In genomic region chr12:19528750-19529149, GRCh38 we compare ENCODE assay signal across 21 cellular contexts.
A peak's percentile ranks its signal among the peaks of the same experiment; 100 is the strongest.
DNase-seq lines count a peak whose midpoint lies in the region; ATAC-seq and TF ChIP-seq lines count a peak whose summit lies in the region.
"Had no signal": no experiment of that assay in that cellular context is flagged by ENCODE, and none has a peak within 500 bp of the region (broad histone marks: within the 10 kb centered on the region; RNA-seq: fewer than 3 reads in every experiment).

No MANE protein-coding gene starts in this region.

- H3K27ac Mint-ChIP-seq in effector memory CD8-positive, alpha-beta T cell = peak overlapping the region in 1 of 2 donors; percentile 9
- H3K27ac Mint-ChIP-seq in nephron progenitor cell = peak overlapping the region; percentile 55
- H3K27ac Mint-ChIP-seq: activated CD4-positive, alpha-beta memory T cell treated with anti-CD3 and anti-CD28 coated beads for 36 hours; activated T-helper 1 cell treated with anti-CD3 and anti-CD28 coated beads, Interleukin-12 subunit alpha, Interleukin-12 subunit beta, Interleukin-2, Interleukin-4 antibody, amounts not matched to agents 30 ng/mL and 10 ng/mL and 1 ng/mL, durations not matched to agents 14 hours and 24 hours and 36 hours; type B pancreatic cell had no signal

- TF ChIP-seq CTCF in HEK293 (tag by site-specific recombination; IDR thresholded peaks at IDR 0.05) (no peak), nephron progenitor cell (IDR thresholded peaks at IDR 0.05) (no peak)

- peaks cover 20 to 36% of the 10 kb centered on the region in 2 donors for H3K4me1 Mint-ChIP-seq in effector memory CD8-positive, alpha-beta T cell (ENCODE audit: low read depth in 2 of 2)
- no peaks in the 10 kb centered on the region for H3K4me1 Mint-ChIP-seq in nephron progenitor cell

- H3K4me3 Mint-ChIP-seq in effector memory CD8-positive, alpha-beta T cell = no peak overlapping the region
- H3K4me3 Mint-ChIP-seq in nephron progenitor cell = no peak overlapping the region
- H3K4me3 Mint-ChIP-seq: activated CD4-positive, alpha-beta memory T cell treated with anti-CD3 and anti-CD28 coated beads for 36 hours; activated T-helper 1 cell treated with anti-CD3 and anti-CD28 coated beads, Interleukin-12 subunit alpha, Interleukin-12 subunit beta, Interleukin-2, Interleukin-4 antibody, amounts not matched to agents 30 ng/mL and 10 ng/mL and 1 ng/mL, durations not matched to agents 14 hours and 24 hours and 36 hours; type B pancreatic cell had no signal

- peaks cover 5% of the 10 kb centered on the region for H3K36me3 Mint-ChIP-seq in effector memory CD8-positive, alpha-beta T cell (ENCODE audit: insufficient read depth)
- no peaks in the 10 kb centered on the region for H3K36me3 Mint-ChIP-seq in nephron progenitor cell (ENCODE audit: low read depth)

- H3K9me3 Mint-ChIP-seq in effector memory CD8-positive, alpha-beta T cell = no peaks in the 10 kb centered on the region
- H3K9me3 Mint-ChIP-seq in nephron progenitor cell = no peaks in the 10 kb centered on the region
- H3K9me3 Mint-ChIP-seq: activated CD4-positive, alpha-beta memory T cell treated with anti-CD3 and anti-CD28 coated beads for 36 hours; type B pancreatic cell had no signal

- peak; percentile 19 for ATAC-seq in effector memory CD8-positive, alpha-beta T cell (replicated peaks)
- ATAC-seq: gastrocnemius medialis had no signal

- POLR2A ChIA-PET in HEK293 (lab: Yijun Ruan, JAX) = no interaction called here

- no peak overlapping the region for H3K4me3 ChIP-seq in HEK293 (ENCODE audit: low read depth, low read length)
- H3K4me3 ChIP-seq: gastrocnemius medialis, prostate gland, skin epidermis had no signal

- no peaks in the 10 kb centered on the region for H3K9me3 ChIP-seq in HEK293 (ENCODE audit: control insufficient read depth, insufficient read depth, low read depth, low read length)
- H3K9me3 ChIP-seq: gastrocnemius medialis, prostate gland had no signal

- H3K27me3 Mint-ChIP-seq in effector memory CD8-positive, alpha-beta T cell = no peaks in the 10 kb centered on the region
- H3K27me3 Mint-ChIP-seq in nephron progenitor cell (ENCODE audit: low read depth, poor library complexity) = peaks cover 4% of the 10 kb centered on the region
- H3K27me3 Mint-ChIP-seq: activated CD4-positive, alpha-beta memory T cell treated with anti-CD3 and anti-CD28 coated beads for 36 hours; type B pancreatic cell had no signal

- no peaks in the 10 kb centered on the region; a peak in 1 of 3 replicates for H3K36me3 ChIP-seq in HEK293 (ENCODE audit: control insufficient read depth in 2 of 2, insufficient read depth in 1 of 2, low read length in 2 of 2)
- H3K36me3 ChIP-seq: gastrocnemius medialis, prostate gland had no signal

- CTCF ChIA-PET in HEK293 (lab: Yijun Ruan, JAX) = interaction anchor here (0.7 kb wide), 1 partner anchor 23 kb away, joined by 3 read pairs; no protein-coding TSS in a partner anchor

- DNase-seq in NCI-H2107 treated with DMSO at 0.1 percent for 48 hours (lab: John Stamatoyannopoulos, UW; ENCODE audit: unreplicated experiment) (peak; percentile 8), NCI-H2107 (lab: John Stamatoyannopoulos, UW) (no peak), nephron progenitor cell (no peak), dermis blood vessel endothelial cell (no peak)
- no peak for DNase-seq in effector memory CD8-positive, alpha-beta T cell
- no peak for DNase-seq in activated CD4-positive, CD25-positive, alpha-beta regulatory T cell treated with anti-CD3 and anti-CD28 coated beads, Interleukin-2, amount 50 U/mL, for 72 hours
- no peak for DNase-seq in activated CD4-positive, CD25-positive, alpha-beta regulatory T cell (lab: John Stamatoyannopoulos, UW)
- DNase-seq: activated CD4-positive, alpha-beta memory T cell treated with anti-CD3 and anti-CD28 coated beads for 36 hours; anterior cingulate cortex; DMS79 treated with DMSO at 0.1 percent for 48 hours; gastrocnemius medialis; HCEC 1CT; Karpas-422; NCI-H1417; NCI-H2227 treated with DMSO at 0.1 percent for 48 hours had no signal

- no peak overlapping the region for H3K27ac ChIP-seq in HEK293 (ENCODE audit: extremely low read depth, low read depth, low read length)
- H3K27ac ChIP-seq: 22Rv1, gastrocnemius medialis, prostate gland, skin epidermis had no signal

- H3K4me1 ChIP-seq in HEK293 (ENCODE audit: control insufficient read depth, insufficient read depth, low read length) = no peaks in the 10 kb centered on the region
- H3K4me1 ChIP-seq: prostate gland had no signal

TF ChIP-seq in HEK293, 187 proteins besides CTCF, POLR2A, EP300 and RAD21:
- no peak for TF ChIP-seq ZNF214 (tag by site-specific recombination; IDR thresholded peaks at IDR 0.05; ENCODE audit: borderline replicate concordance)
- TF ChIP-seq ZNF292 (tag by site-specific recombination; IDR thresholded peaks at IDR 0.05; ENCODE audit: borderline replicate concordance, low read depth) = no peak
- peak; percentile 20; the same call in 1 of the 2 replicates for TF ChIP-seq ZSCAN16 (tag by site-specific recombination; IDR thresholded peaks at IDR 0.05)
